ENCODE assay signal across 8 cellular contexts in genomic region chr13:31200636-31200970, GRCh38. TPM values are rescaled to one million over a fixed set of nuclear protein-coding genes. Genes with fewer than 3 reads are reported as not detected.
DNase-seq lines count a peak whose midpoint lies in the region; ATAC-seq and TF ChIP-seq lines count a peak whose summit lies in the region.

No MANE protein-coding gene starts in this region.

- H3K4me3 ChIP-seq in PC-9, result peak overlapping the region; percentile 80
- H3K4me3 ChIP-seq in hepatocyte, result peak overlapping the region; percentile 97
- H3K4me3 ChIP-seq in skeletal muscle tissue (ENCODE audit: low read length in 3 of 3), result peak overlapping the region; percentile 74 to 76 (median 76)

- TF ChIP-seq CTCF in PC-9 (conservative IDR thresholded peaks at IDR 0.05) (no peak), hepatocyte (IDR thresholded peaks at IDR 0.05; ENCODE audit: poor library complexity) (no peak)

- H3K9me2 ChIP-seq in PC-9 (ENCODE audit: insufficient read depth) (no peaks in the 10 kb centered on the region), hepatocyte (replicated peaks; ENCODE audit: insufficient read depth) (no peaks in the 10 kb centered on the region)

- H3K4me1 ChIP-seq in PC-9 (replicated peaks; ENCODE audit: insufficient read depth), result peaks cover 25% of the 10 kb centered on the region
- peaks cover 9% of the 10 kb centered on the region for H3K4me1 ChIP-seq in hepatocyte (ENCODE audit: insufficient read depth)
- H3K4me1 ChIP-seq in skeletal muscle tissue (ENCODE audit: control insufficient read depth in 3 of 3, insufficient read depth in 3 of 3, low read length in 3 of 3), result peaks cover 8 to 22% (median 13%) of the 10 kb centered on the region in 3 donors

- H2AFZ ChIP-seq in PC-9, result peak overlapping the region; percentile 72; the same call in 1 of the 2 replicates
- peak overlapping the region; percentile 98 for H2AFZ ChIP-seq in hepatocyte

- H3K27me3 ChIP-seq in PC-9 (ENCODE audit: insufficient read depth, low read depth), result no peaks in the 10 kb centered on the region
- H3K27me3 ChIP-seq in hepatocyte, result no peaks in the 10 kb centered on the region
- H3K27me3 ChIP-seq in skeletal muscle tissue (ENCODE audit: control insufficient read depth in 3 of 3, insufficient read depth in 3 of 3, low read length in 3 of 3), result no peaks in the 10 kb centered on the region

- no peaks in the 10 kb centered on the region for H3K36me3 ChIP-seq in PC-9 (ENCODE audit: low read depth)
- H3K36me3 ChIP-seq in hepatocyte (replicated peaks; ENCODE audit: insufficient read depth, low read depth), result no peaks in the 10 kb centered on the region
- H3K36me3 ChIP-seq in skeletal muscle tissue (ENCODE audit: control insufficient read depth in 3 of 3, insufficient read depth in 3 of 3, low read length in 3 of 3), result no peaks in the 10 kb centered on the region

- H3K9ac ChIP-seq in skeletal muscle tissue (ENCODE audit: low read depth in 1 of 3, low read length in 3 of 3), result peak overlapping the region; percentile 67 to 81 (median 72)

- H3K79me2 ChIP-seq in PC-9 (ENCODE audit: low read depth) (peaks cover 5% of the 10 kb centered on the region; the same call in 1 of the 2 replicates), hepatocyte (peaks cover 32% of the 10 kb centered on the region)

- H3K27ac ChIP-seq in PC-9 (no peak overlapping the region), hepatocyte (peak overlapping the region; percentile 99), skeletal muscle tissue (ENCODE audit: low read depth, low read length) (peak overlapping the region; percentile 73)

- CTCF ChIA-PET in PC-9 (lab: Charles Lee), result no interaction called here

- H4K20me1 ChIP-seq in PC-9 (ENCODE audit: insufficient read depth), result no peaks in the 10 kb centered on the region; the same call in 1 of the 2 replicates
- H4K20me1 ChIP-seq in hepatocyte (ENCODE audit: insufficient read depth, poor library complexity, severe bottlenecking), result no peaks in the 10 kb centered on the region

- H3K9me3 ChIP-seq in PC-9 (ENCODE audit: insufficient read depth, low read depth), result no peaks in the 10 kb centered on the region
- no peaks in the 10 kb centered on the region for H3K9me3 ChIP-seq in hepatocyte (ENCODE audit: low read depth)
- H3K9me3 ChIP-seq in skeletal muscle tissue (ENCODE audit: control insufficient read depth in 3 of 3, low read length in 3 of 3), result no peaks in the 10 kb centered on the region

- DNase-seq in activated T-cell treated with anti-CD3 and anti-CD28 coated beads for 24 hours (ENCODE audit: low read depth), result peak; percentile 20
- DNase-seq in activated T-cell treated with anti-CD3 and anti-CD28 coated beads, Interleukin-2, amount 50 U/mL, for 1 hour, result no peak
- DNase-seq in PC-9, result no peak
- no peak for DNase-seq in activated naive CD8-positive, alpha-beta T cell treated with anti-CD3 and anti-CD28 coated beads, Interleukin-2, amount 50 U/mL, for 24 hours
- DNase-seq in hepatocyte (ENCODE audit: low spot score), result peak; percentile 75
- DNase-seq in HPDE6-E6E7 (ENCODE audit: extremely low spot score), result no peak

- peak overlapping the region; percentile 72 for H3K4me2 ChIP-seq in PC-9
- peak overlapping the region; percentile 92 for H3K4me2 ChIP-seq in hepatocyte

- no peaks in the 10 kb centered on the region for H3K27me3 Mint-ChIP-seq in activated naive CD8-positive, alpha-beta T cell treated with anti-CD3 and anti-CD28 coated beads, Interleukin-2, amount 50 U/mL, for 24 hours

- H3K4me3 Mint-ChIP-seq in activated naive CD8-positive, alpha-beta T cell treated with anti-CD3 and anti-CD28 coated beads, Interleukin-2, amount 50 U/mL, for 24 hours, result peak overlapping the region; percentile 78

- H3K4me1 Mint-ChIP-seq in activated naive CD8-positive, alpha-beta T cell treated with anti-CD3 and anti-CD28 coated beads, Interleukin-2, amount 50 U/mL, for 24 hours, result peaks cover 43% of the 10 kb centered on the region

- peak; percentile 19 for ATAC-seq in HG03045 (IDR thresholded peaks at IDR 0.05; ENCODE audit: unreplicated experiment)
- ATAC-seq in activated naive CD8-positive, alpha-beta T cell treated with anti-CD3 and anti-CD28 coated beads, Interleukin-2, amount 50 U/mL, for 24 hours, result peak; percentile 33

- WGBS in hepatocyte (ENCODE audit: low lambda C conversion rate, missing lambda C conversion rate), result 0% methylated on average over 27 of the region's 34 CpGs

- H3K9me3 Mint-ChIP-seq in activated naive CD8-positive, alpha-beta T cell treated with anti-CD3 and anti-CD28 coated beads, Interleukin-2, amount 50 U/mL, for 24 hours, result no peaks in the 10 kb centered on the region

- no peaks in the 10 kb centered on the region for H3F3A ChIP-seq in PC-9 (ENCODE audit: insufficient read depth, low read depth)

- peak overlapping the region; percentile 48 for H3K27ac Mint-ChIP-seq in activated naive CD8-positive, alpha-beta T cell treated with anti-CD3 and anti-CD28 coated beads, Interleukin-2, amount 50 U/mL, for 24 hours

- no TSS peak for BruUV-seq in PC-9 (replicated peaks; lab: Mats Ljungman, UMichigan)

- intact Hi-C loops in PC-9 (cut with micrococcal nuclease; ENCODE audit: unreplicated experiment), result loop anchor here (5.0 kb wide), 1 partner anchor 153 kb away; no protein-coding TSS in a partner anchor

- H3K36me3 Mint-ChIP-seq in activated naive CD8-positive, alpha-beta T cell treated with anti-CD3 and anti-CD28 coated beads, Interleukin-2, amount 50 U/mL, for 24 hours (ENCODE audit: low read depth), result peaks cover 1% of the 10 kb centered on the region

- POLR2A ChIA-PET in PC-9 (lab: Charles Lee; ENCODE audit: unreplicated experiment), result no interaction called here

RNA-seq across cellular contexts. Expression of gene B3GLCT, which starts 0.8 kb away (rescaled TPM):
- 3.5 and 5.4 TPM in 2 replicates for total RNA-seq in PC-9 (2021)
- total RNA-seq in hepatocyte, result 10.8 TPM in 2 replicates
- 5.7 TPM in 2 replicates for polyA plus RNA-seq in hepatocyte
- total RNA-seq in skeletal muscle tissue, result 30.3 TPM

RNA-seq across cellular contexts. Expression of gene HSPH1, which starts 38.9 kb away (rescaled TPM):
- total RNA-seq in PC-9 (2021), result 61.8 and 105 TPM in 2 replicates
- total RNA-seq in hepatocyte, result 74.2 and 80.9 TPM in 2 replicates
- 50.6 and 64.1 TPM in 2 replicates for polyA plus RNA-seq in hepatocyte
- 35.0 TPM for total RNA-seq in skeletal muscle tissue

Comparison
In these comparisons a context has a peak if more than half of its experiments do, and no peak if none do; other contexts are left out.
1. DNase-seq: peak in activated T-cell treated with anti-CD3 and anti-CD28 coated beads for 24 hours (single experiment) and hepatocyte (single experiment); none in activated T-cell treated with anti-CD3 and anti-CD28 coated beads, Interleukin-2, amount 50 U/mL, for 1 hour (single experiment), PC-9 (0 of 2), activated naive CD8-positive, alpha-beta T cell treated with anti-CD3 and anti-CD28 coated beads, Interleukin-2, amount 50 U/mL, for 24 hours (single experiment) and HPDE6-E6E7 (single experiment).
2. Peak in every context shown above with its lines, with median percentiles within 50 percentile points of each other: H3K4me3 ChIP-seq.